In genomic region chr14:53209370-53209769, GRCh38 we compare ENCODE assay signal across 17 cellular contexts. TPM values are rescaled to one million over a fixed set of nuclear protein-coding genes. Genes with fewer than 3 reads are reported as not detected.
DNase-seq lines count a peak whose midpoint lies in the region; ATAC-seq, FAIRE-seq and TF ChIP-seq lines count a peak whose summit lies in the region.
"Had no signal": no experiment of that assay in that cellular context is flagged by ENCODE, and none has a peak within 500 bp of the region (broad histone marks: within the 10 kb centered on the region; RNA-seq: fewer than 3 reads in every experiment).

No MANE protein-coding gene starts in this region.

- H3K56ac ChIP-seq in IMR-90 (ENCODE audit: extremely low read depth, insufficient read depth, low read length), result no peak overlapping the region

- no peak overlapping the region for H3K14ac ChIP-seq in IMR-90 (replicated peaks; ENCODE audit: low read depth, low read length)

- H3K9me3 ChIP-seq in IMR-90 (ENCODE audit: control insufficient read depth, insufficient read depth, low read length) (no peaks in the 10 kb centered on the region; the same call in 1 of the 2 replicates), pancreas (no peaks in the 10 kb centered on the region)
- H3K9me3 ChIP-seq in CD4-positive, alpha-beta T cell (ENCODE audit: control insufficient read depth, low read length), result no peaks in the 10 kb centered on the region

- BruUV-seq in IMR-90 (replicated peaks; lab: Mats Ljungman, UMichigan), result no TSS peak

- no peak overlapping the region for H3K4me3 ChIP-seq in IMR-90 (ENCODE audit: insufficient read depth, low read depth, low read length)
- no peak overlapping the region for H3K4me3 ChIP-seq in pancreas

- H3K36me3 Mint-ChIP-seq in endothelial cell (ENCODE audit: low read depth, unreplicated experiment), result no peaks in the 10 kb centered on the region
- no peaks in the 10 kb centered on the region for H3K36me3 Mint-ChIP-seq in CD4-positive, alpha-beta T cell (ENCODE audit: low read depth)

- no peak overlapping the region for H3K27ac ChIP-seq in IMR-90 (ENCODE audit: insufficient read depth, low read length)
- peak overlapping the region in 1 of 4 donors; percentile 62 for H3K27ac ChIP-seq in pancreas
- no peak overlapping the region for H3K27ac ChIP-seq in CD4-positive, alpha-beta T cell (ENCODE audit: low read depth, low read length)
- H3K27ac ChIP-seq: foreskin keratinocyte had no signal

- H3K23ac ChIP-seq in IMR-90 (ENCODE audit: low read depth, low read length), result no peak overlapping the region

- no peak for DNase-seq in IMR-90
- peak; percentile 1 for DNase-seq in SKM-1 (lab: John Stamatoyannopoulos, UW; ENCODE audit: unreplicated experiment)
- DNase-seq in fibroblast of the conjunctiva (ENCODE audit: low read depth), result peak; percentile 47
- DNase-seq in pancreas, result peak in 1 of 6 donors; percentile 12
- no peak for DNase-seq in endothelial cell (ENCODE audit: low spot score)
- DNase-seq in posterior vena cava (ENCODE audit: low spot score), result no peak
- no peak for DNase-seq in NCI-H2081 (lab: John Stamatoyannopoulos, UW)
- DNase-seq in CD4-positive, alpha-beta T cell, result no peak
- DNase-seq: activated naive CD4-positive, alpha-beta T cell treated with anti-CD3 and anti-CD28 coated beads, Interleukin-2, amount 50 U/mL, for 16 hours; activated T-cell treated with anti-CD3 and anti-CD28 coated beads, Interleukin-2, amount 50 U/mL, for 24 hours; foreskin keratinocyte; mesendoderm; NCI-H1694; NCI-H510A had no signal

- H3K4me2 ChIP-seq in IMR-90 (ENCODE audit: low read depth, low read length), result no peak overlapping the region

- TF ChIP-seq POLR2A in IMR-90 (IDR thresholded peaks at IDR 0.05; ENCODE audit: low read depth, low read length), result no peak

- H3K36me3 ChIP-seq in IMR-90 (ENCODE audit: control insufficient read depth, insufficient read depth, low read length) (no peaks in the 10 kb centered on the region), pancreas (no peaks in the 10 kb centered on the region)

- peaks cover 3% of the 10 kb centered on the region for H3K27me3 Mint-ChIP-seq in endothelial cell (ENCODE audit: unreplicated experiment)
- H3K27me3 Mint-ChIP-seq in CD4-positive, alpha-beta T cell, result no peaks in the 10 kb centered on the region
- H3K27me3 Mint-ChIP-seq: activated T-cell treated with anti-CD3 and anti-CD28 coated beads, Interleukin-2, amount 50 U/mL, for 24 hours had no signal

- no peaks in the 10 kb centered on the region for H3K9me3 Mint-ChIP-seq in endothelial cell (ENCODE audit: unreplicated experiment)
- H3K9me3 Mint-ChIP-seq in CD4-positive, alpha-beta T cell, result no peaks in the 10 kb centered on the region

- H3K4ac ChIP-seq in IMR-90 (ENCODE audit: low read depth, low read length), result no peak overlapping the region

- no peak overlapping the region for H2AK5ac ChIP-seq in IMR-90 (ENCODE audit: low read depth, low read length)

- intact Hi-C loops in IMR-90 (cut with micrococcal nuclease) (no loop called here), pancreas (cut with DNase I) (no loop called here), posterior vena cava (cut with DNase I) (no loop called here)
- intact Hi-C loops in CD4-positive, alpha-beta T cell (cut with DNase I, micrococcal nuclease), result no loop called here

- no peaks in the 10 kb centered on the region for H3K79me1 ChIP-seq in IMR-90 (ENCODE audit: low read depth in 1 of 2, low read length in 2 of 2)

- in situ Hi-C loops in IMR-90 (cut with MboI; ENCODE audit: low sequenced_read_pairs), result no loop called here

- no peak overlapping the region for H4K5ac ChIP-seq in IMR-90 (ENCODE audit: low read depth, low read length)

- no peaks in the 10 kb centered on the region for H3K9me1 ChIP-seq in IMR-90 (ENCODE audit: insufficient read depth, low read length)

- no peak for TF ChIP-seq RAD21 in IMR-90 (IDR thresholded peaks at IDR 0.05; ENCODE audit: low read length)

- POLR2A ChIA-PET in IMR-90 (lab: Charles Lee; ENCODE audit: unreplicated experiment), result no interaction called here
- POLR2A ChIA-PET in CD4-positive, alpha-beta T cell (lab: Charles Lee), result interaction anchor here (1.0 kb wide), 1 partner anchor 49 kb away, joined by 3 read pairs; no protein-coding TSS in a partner anchor

- ATAC-seq in IMR-90 (ENCODE audit: low read depth), result no peak
- ATAC-seq in pancreas, result peak; percentile 66 to 90 (median 82)
- ATAC-seq in CD4-positive, alpha-beta T cell (ENCODE audit: poor library complexity), result no peak
- ATAC-seq: foreskin keratinocyte, Panc1, SK-N-SH treated with all-trans-retinoic acid at 6 μM for 48 hours had no signal

- H2AK9ac ChIP-seq in IMR-90 (replicated peaks; ENCODE audit: low read depth, low read length, poor library complexity), result no peak overlapping the region

- H3K4me1 ChIP-seq in IMR-90 (ENCODE audit: control insufficient read depth, insufficient read depth, low read length) (no peaks in the 10 kb centered on the region), pancreas (peaks cover 0 to 9% (median 0%) of the 10 kb centered on the region in 3 donors)
- H3K4me1 ChIP-seq: foreskin keratinocyte had no signal

- no peak overlapping the region for H2BK20ac ChIP-seq in IMR-90 (ENCODE audit: low read depth, low read length)

- H3K27me3 ChIP-seq in IMR-90 (ENCODE audit: control insufficient read depth, insufficient read depth, low read length) (no peaks in the 10 kb centered on the region; the same call in 1 of the 2 replicates), pancreas (no peaks in the 10 kb centered on the region)
- no peaks in the 10 kb centered on the region for H3K27me3 ChIP-seq in CD4-positive, alpha-beta T cell (ENCODE audit: control insufficient read depth, insufficient read depth, low read length)

- no peak for FAIRE-seq in pancreas (lab: Jason Lieb, UNC)

- no peak overlapping the region for H2BK5ac ChIP-seq in IMR-90 (ENCODE audit: low read depth, low read length, poor library complexity, severe bottlenecking)

- TF ChIP-seq CTCF in IMR-90 (conservative IDR thresholded peaks at IDR 0.05; ENCODE audit: low read depth, low read length) (no peak), pancreas (IDR thresholded peaks at IDR 0.05) (no peak), endothelial cell (IDR thresholded peaks at IDR 0.05; ENCODE audit: unreplicated experiment) (no peak)
- no peak for TF ChIP-seq CTCF in CD4-positive, alpha-beta T cell (IDR thresholded peaks at IDR 0.05)

- no CpG with 5 or more reads among the region's 2 CpGs for WGBS in IMR-90 (ENCODE audit: extremely low coverage in 2 of 2, insufficient read length in 1 of 2), 2 experiments
- 1 to 3% methylated on average over 2 of the region's 2 CpGs for WGBS in pancreas, 2 donors

- dilution Hi-C loops in IMR-90 (cut with HindIII; ENCODE audit: low sequenced_read_pairs, unreplicated experiment), result no loop called here

- H3K9ac ChIP-seq in IMR-90 (ENCODE audit: low read depth, low read length), result no peak overlapping the region

- CTCF ChIA-PET in IMR-90 (lab: Yijun Ruan, JAX), result no interaction called here
- CTCF ChIA-PET in CD4-positive, alpha-beta T cell (lab: Charles Lee), result no interaction called here

- H3K4me3 Mint-ChIP-seq in endothelial cell (ENCODE audit: unreplicated experiment), result no peak overlapping the region
- H3K4me3 Mint-ChIP-seq in CD4-positive, alpha-beta T cell, result no peak overlapping the region
- H3K4me3 Mint-ChIP-seq: activated T-cell treated with anti-CD3 and anti-CD28 coated beads, Interleukin-2, amount 50 U/mL, for 24 hours; neural crest cell had no signal

- H2BK120ac ChIP-seq in IMR-90 (ENCODE audit: low read depth, low read length), result no peak overlapping the region

- H2BK15ac ChIP-seq in IMR-90 (ENCODE audit: low read depth, low read length), result no peak overlapping the region

- H3K18ac ChIP-seq in IMR-90 (ENCODE audit: low read depth, low read length), result no peak overlapping the region

- no peaks in the 10 kb centered on the region for H3K4me1 Mint-ChIP-seq in endothelial cell (ENCODE audit: unreplicated experiment)
- H3K4me1 Mint-ChIP-seq in CD4-positive, alpha-beta T cell (ENCODE audit: low read depth), result no peaks in the 10 kb centered on the region

- no peak overlapping the region for H3K27ac Mint-ChIP-seq in endothelial cell (ENCODE audit: unreplicated experiment)
- H3K27ac Mint-ChIP-seq in CD4-positive, alpha-beta T cell, result no peak overlapping the region
- H3K27ac Mint-ChIP-seq: activated T-cell treated with anti-CD3 and anti-CD28 coated beads, Interleukin-2, amount 50 U/mL, for 24 hours had no signal

- H4K20me1 ChIP-seq in IMR-90 (ENCODE audit: insufficient read depth, low read length), result no peaks in the 10 kb centered on the region

- H4K8ac ChIP-seq in IMR-90 (ENCODE audit: low read depth in 2 of 2, low read length in 2 of 2), result no peak overlapping the region

- H4K91ac ChIP-seq in IMR-90 (ENCODE audit: insufficient read depth, low read depth, low read length), result no peak overlapping the region

- no peak overlapping the region for H2AFZ ChIP-seq in IMR-90 (replicated peaks; ENCODE audit: low read length, poor library complexity)

TF ChIP-seq in IMR-90, 13 proteins besides CTCF, POLR2A, EP300 and RAD21:
- TF ChIP-seq CEBPB (IDR thresholded peaks at IDR 0.05; ENCODE audit: low read depth, low read length) (peak; percentile 43; the same call in 1 of the 2 replicates), RCOR1 (IDR thresholded peaks at IDR 0.05; ENCODE audit: insufficient replicate concordance, low read length) (no peak), NFE2L2 (IDR thresholded peaks at IDR 0.05; ENCODE audit: low read depth, low read length) (no peak), BHLHE40 (IDR thresholded peaks at IDR 0.05; ENCODE audit: low read depth, low read length) (no peak)

RNA-seq across cellular contexts. Expression of gene DDHD1, which starts 56.2 kb away (rescaled TPM):
- 9.0 and 14.2 TPM in 2 replicates for total RNA-seq in IMR-90 (2012; rRNA removed)
- polyA plus RNA-seq in IMR-90 (2012; rRNA removed), result 3.7 and 4.5 TPM in 2 replicates
- 1.3 and 1.4 TPM in 2 replicates for polyA plus RNA-seq in IMR-90 (2012; cell fraction: cytosol; rRNA removed)
- 1.9 and 10.8 TPM in 2 replicates for polyA plus RNA-seq in IMR-90 (2012; cell fraction: nucleus; rRNA removed; ENCODE audit: low replicate concordance)
- total RNA-seq in pancreas, result 1 to 10 TPM; 3.8 to 6.9 (median 4.9) TPM
- polyA plus RNA-seq in pancreas, result 1 to 10 TPM; 3.5 to 3.6 TPM
- total RNA-seq in endothelial cell (ENCODE audit: unreplicated experiment), result 4.1 TPM
- 10 to 100 TPM; 15.8 to 20.1 TPM for total RNA-seq in posterior vena cava
- total RNA-seq in CD4-positive, alpha-beta T cell, result 10 to 100 TPM; 42.5 to 44.5 TPM

Comparison
In these comparisons a context has a peak if more than half of its experiments do, and no peak if none do; other contexts are left out.
1. ATAC-seq: peak in pancreas (4 of 4); none in IMR-90 (single experiment) and CD4-positive, alpha-beta T cell (single experiment).
2. DNase-seq: peak in SKM-1 (single experiment) and fibroblast of the conjunctiva (single experiment); none in IMR-90 (single experiment), endothelial cell (single experiment), posterior vena cava (single experiment), NCI-H2081 (0 of 2) and CD4-positive, alpha-beta T cell (0 of 10).